ENCODE assay signal across 17 cellular contexts in the genomic region with DNA sequence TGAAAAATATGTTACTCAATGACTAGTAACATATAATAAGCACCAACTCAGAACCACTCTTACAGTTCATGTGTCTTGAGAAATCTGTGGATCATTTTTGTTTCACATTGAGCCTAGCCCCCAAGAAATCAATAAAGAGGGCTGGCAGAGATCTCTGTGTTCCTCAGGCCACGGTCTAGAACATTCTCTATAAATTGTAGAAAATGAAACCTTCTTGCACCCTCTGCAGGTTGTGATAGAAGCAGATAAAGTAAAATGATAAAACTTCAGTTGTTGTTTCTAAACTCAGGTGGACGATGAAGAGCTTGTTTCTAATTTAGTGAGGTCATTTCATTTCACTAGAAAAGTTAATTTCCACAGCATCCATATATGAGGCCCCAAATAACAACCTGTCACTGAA.
A peak's percentile ranks its signal among the peaks of the same experiment; 100 is the strongest.
DNase-seq lines count a peak whose midpoint lies in the region; ATAC-seq and TF ChIP-seq lines count a peak whose summit lies in the region.
"Had no signal": no experiment of that assay in that cellular context is flagged by ENCODE, and none has a peak within 500 bp of the region (broad histone marks: within the 10 kb centered on the region; RNA-seq: fewer than 3 reads in every experiment).

No MANE protein-coding gene starts in this region.

- no peak overlapping the region for H3K4me2 ChIP-seq in MM.1S (ENCODE audit: low read depth, low read length)

- in situ Hi-C loops in KBM-7 (cut with MboI; ENCODE audit: low pct_unique_long_range_greater_than_20kb, low sequenced_read_pairs), result no loop called here

- no peak overlapping the region for H3K4me3 ChIP-seq in MM.1S (ENCODE audit: low read length)
- H3K4me3 ChIP-seq: HAP-1, SJSA1 had no signal

- H3K4me1 Mint-ChIP-seq in effector memory CD8-positive, alpha-beta T cell (ENCODE audit: low read depth in 2 of 2), result peaks cover 0 to 2% of the 10 kb centered on the region in 2 donors

- no peaks in the 10 kb centered on the region for H3K9me2 ChIP-seq in MM.1S (replicated peaks; ENCODE audit: insufficient read depth, low read length)

- no peak for ATAC-seq in effector memory CD8-positive, alpha-beta T cell (replicated peaks)
- ATAC-seq in HG03520 (IDR thresholded peaks at IDR 0.05; ENCODE audit: unreplicated experiment), result no peak

- no peaks in the 10 kb centered on the region for H3K9me3 ChIP-seq in MM.1S (replicated peaks; ENCODE audit: insufficient read depth, low read length)
- H3K9me3 ChIP-seq: BE2C, Caco-2, HAP-1, SJSA1 had no signal

- H4K20me1 ChIP-seq in MM.1S (ENCODE audit: insufficient read depth, low read length), result no peaks in the 10 kb centered on the region

- no peaks in the 10 kb centered on the region for H3F3A ChIP-seq in MM.1S (ENCODE audit: insufficient read depth, low read length)

- no peaks in the 10 kb centered on the region for H3K27me3 ChIP-seq in MM.1S (replicated peaks; ENCODE audit: insufficient read depth, low read length)
- H3K27me3 ChIP-seq: BE2C, SJSA1 had no signal

- TF ChIP-seq CTCF in MM.1S (IDR thresholded peaks at IDR 0.05; ENCODE audit: low read length), result no peak
- TF ChIP-seq CTCF in VCaP (conservative IDR thresholded peaks at IDR 0.05), result no peak

- DNase-seq in NOMO-1 treated with DMSO at 0.1 percent for 48 hours (lab: John Stamatoyannopoulos, UW; ENCODE audit: unreplicated experiment) (peak; percentile 28), NOMO-1 (lab: John Stamatoyannopoulos, UW; ENCODE audit: unreplicated experiment in 2 of 2) (no peak), MM.1S (peak; percentile 19), KBM-7 (no peak), SIG-M5 treated with dmso at 0.1 percent for 504 hours (lab: John Stamatoyannopoulos, UW; ENCODE audit: unreplicated experiment) (no peak)
- DNase-seq in effector memory CD8-positive, alpha-beta T cell, result no peak
- DNase-seq: 8988T; BE2C; CD4-positive, alpha-beta T cell; NCI-H1105 treated with DMSO at 0.1 percent for 48 hours; NCI-H1694; NCI-H748 treated with DMSO at 0.1 percent for 48 hours had no signal

- H3K27ac ChIP-seq in MM.1S (ENCODE audit: low read length) (no peak overlapping the region), VCaP (peak overlapping the region; percentile 86)
- H3K27ac ChIP-seq: SJSA1 had no signal

- no peak overlapping the region for H3K4me3 Mint-ChIP-seq in effector memory CD8-positive, alpha-beta T cell
- H3K4me3 Mint-ChIP-seq: CD4-positive, alpha-beta T cell had no signal

- no peak overlapping the region for H3K9ac ChIP-seq in MM.1S (ENCODE audit: low read length)

- no peaks in the 10 kb centered on the region for H3K27me3 Mint-ChIP-seq in effector memory CD8-positive, alpha-beta T cell
- H3K27me3 Mint-ChIP-seq: CD4-positive, alpha-beta T cell had no signal

- H3K9me3 Mint-ChIP-seq in effector memory CD8-positive, alpha-beta T cell, result peaks cover 0 to 4% of the 10 kb centered on the region in 2 donors
- H3K9me3 Mint-ChIP-seq: CD4-positive, alpha-beta T cell had no signal

- H3K27ac Mint-ChIP-seq in effector memory CD8-positive, alpha-beta T cell, result no peak overlapping the region
- H3K27ac Mint-ChIP-seq: CD4-positive, alpha-beta T cell had no signal

- H3K36me3 ChIP-seq in MM.1S (replicated peaks; ENCODE audit: insufficient read depth, low read length), result no peaks in the 10 kb centered on the region
- H3K36me3 ChIP-seq: BE2C, HAP-1, SJSA1 had no signal

- no peak overlapping the region for H2AFZ ChIP-seq in MM.1S (ENCODE audit: low read length)

- H3K79me2 ChIP-seq in MM.1S (ENCODE audit: low read length), result no peaks in the 10 kb centered on the region

- H3K36me3 Mint-ChIP-seq in effector memory CD8-positive, alpha-beta T cell (ENCODE audit: insufficient read depth), result no peaks in the 10 kb centered on the region

- no peaks in the 10 kb centered on the region for H3K4me1 ChIP-seq in MM.1S (ENCODE audit: low read length)
- H3K4me1 ChIP-seq: BE2C, Caco-2, SJSA1 had no signal

Comparison
In these comparisons a context has a peak if more than half of its experiments do, and no peak if none do; other contexts are left out.
1. DNase-seq: peak in NOMO-1 treated with DMSO at 0.1 percent for 48 hours (single experiment) and MM.1S (single experiment); none in NOMO-1 (0 of 2), KBM-7 (single experiment), effector memory CD8-positive, alpha-beta T cell (0 of 3) and SIG-M5 treated with dmso at 0.1 percent for 504 hours (single experiment).